In genomic region chr7:73876973-73877372, GRCh38 we compare ENCODE assay signal across 1 cellular context.
TF ChIP-seq lines count a peak whose summit lies in the region.

No MANE protein-coding gene starts in this region.

TF ChIP-seq in IMR-90, 13 proteins besides CTCF, POLR2A, EP300 and RAD21:
- TF ChIP-seq FOS (IDR thresholded peaks at IDR 0.05; ENCODE audit: low read depth, low read length) (no peak), USF2 (IDR thresholded peaks at IDR 0.05; ENCODE audit: low read depth, low read length) (no peak), MAZ (IDR thresholded peaks at IDR 0.05; ENCODE audit: borderline replicate concordance, low read depth, low read length) (no peak), ELK1 (IDR thresholded peaks at IDR 0.05; ENCODE audit: borderline replicate concordance, low read depth, low read length) (no peak), SMC3 (IDR thresholded peaks at IDR 0.05; ENCODE audit: low read depth, low read length) (no peak), CEBPB (IDR thresholded peaks at IDR 0.05; ENCODE audit: low read depth, low read length) (no peak), RCOR1 (IDR thresholded peaks at IDR 0.05; ENCODE audit: insufficient replicate concordance, low read length) (no peak), CHD1 (IDR thresholded peaks at IDR 0.05; ENCODE audit: low read depth, low read length) (no peak), MAFK (IDR thresholded peaks at IDR 0.05; ENCODE audit: low read depth, low read length) (no peak), BHLHE40 (IDR thresholded peaks at IDR 0.05; ENCODE audit: low read depth, low read length) (no peak), RFX5 (IDR thresholded peaks at IDR 0.05; ENCODE audit: low read depth, low read length) (no peak), NFE2L2 (IDR thresholded peaks at IDR 0.05; ENCODE audit: low read depth, low read length) (no peak), MXI1 (IDR thresholded peaks at IDR 0.05; ENCODE audit: borderline replicate concordance, low read depth, low read length) (no peak)
